Comparison of ENCODE assay signal across 8 cellular contexts in the genomic region with DNA sequence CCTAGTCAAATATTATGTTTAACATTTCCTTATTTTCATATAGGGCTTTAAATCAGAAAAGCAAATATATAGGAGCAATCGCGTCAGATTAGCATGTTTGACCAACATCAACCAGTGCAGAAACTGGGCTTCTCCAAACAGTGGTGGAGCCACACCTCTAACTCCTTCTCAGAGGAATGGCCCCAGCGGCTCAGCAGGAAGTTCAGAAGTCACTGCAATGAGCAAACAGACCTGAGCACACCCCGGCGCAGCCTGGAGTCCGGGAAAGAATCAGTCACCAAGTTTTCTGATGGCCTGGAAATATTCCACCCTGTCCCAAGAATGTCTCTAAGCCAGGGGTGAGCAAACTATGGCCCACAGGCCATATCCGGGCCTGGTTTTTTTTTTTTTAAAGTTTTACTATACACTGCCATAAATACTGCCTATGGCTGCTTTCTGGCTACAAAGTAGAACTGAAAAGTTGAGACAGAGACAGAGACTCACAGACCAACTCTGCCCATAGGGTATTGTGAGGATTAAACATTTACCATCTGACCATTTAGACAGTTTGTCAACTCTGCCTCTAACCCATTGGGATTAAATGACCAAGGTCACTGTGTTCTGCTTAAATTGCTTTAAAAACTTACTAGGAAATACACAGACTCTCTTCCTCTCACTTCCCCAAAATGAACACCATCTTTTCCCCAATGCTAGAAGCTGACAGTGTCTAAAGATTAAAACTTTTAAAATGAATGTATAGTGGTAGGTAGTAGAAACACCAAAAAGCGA. TPM values are rescaled to one million over a fixed set of nuclear protein-coding genes. Genes with fewer than 3 reads are reported as not detected.
DNase-seq lines count a peak whose midpoint lies in the region; ATAC-seq and TF ChIP-seq lines count a peak whose summit lies in the region.

No MANE protein-coding gene starts in this region.

- intact Hi-C loops in right lobe of liver (cut with DNase I) (no loop called here), posterior cingulate gyrus (cut with DNase I) (no loop called here)

- H3K27ac ChIP-seq in right lobe of liver (peak overlapping the region in 2 of 3 donors; percentile 3 to 63), RWPE1 (no peak overlapping the region)

- no peaks in the 10 kb centered on the region for H3K36me3 ChIP-seq in right lobe of liver

- DNase-seq in Caki2 (ENCODE audit: low read depth): peak; percentile 41
- peak; percentile 26 for DNase-seq in SKM-1 treated with dmso at 0.1 percent for 144 hours (lab: John Stamatoyannopoulos, UW; ENCODE audit: unreplicated experiment)
- peak; percentile 54 to 79 (median 78) for DNase-seq in right lobe of liver
- DNase-seq in RWPE1 (ENCODE audit: low spot score): no peak
- no peak for DNase-seq in activated naive CD4-positive, alpha-beta T cell treated with anti-CD3 and anti-CD28 coated beads, Interleukin-2, amount 50 U/mL, for 72 hours (ENCODE audit: low spot score in 2 of 2)
- DNase-seq in posterior cingulate gyrus: no peak

- no peaks in the 10 kb centered on the region for H3K9me3 Mint-ChIP-seq in activated naive CD4-positive, alpha-beta T cell treated with anti-CD3 and anti-CD28 coated beads, Interleukin-2, amount 50 U/mL, for 72 hours

- no peaks in the 10 kb centered on the region for H3K27me3 ChIP-seq in right lobe of liver

- peak; percentile 20 for TF ChIP-seq POLR2A in right lobe of liver (IDR thresholded peaks at IDR 0.05)

- H3K36me3 Mint-ChIP-seq in activated naive CD4-positive, alpha-beta T cell treated with anti-CD3 and anti-CD28 coated beads, Interleukin-2, amount 50 U/mL, for 72 hours: peaks cover 0 to 6% of the 10 kb centered on the region in 2 donors

- CTCF ChIA-PET in RWPE1 (lab: Yijun Ruan, JAX): no interaction called here

- TF ChIP-seq CTCF in right lobe of liver (IDR thresholded peaks at IDR 0.05) (no peak), RWPE1 (conservative IDR thresholded peaks at IDR 0.05; ENCODE audit: low read depth) (no peak)

- no peaks in the 10 kb centered on the region for H3K9me3 ChIP-seq in right lobe of liver

- in situ Hi-C loops in Caki2 (cut with HindIII; ENCODE audit: low pct_unique_long_range_greater_than_20kb, low sequenced_read_pairs): no loop called here

- POLR2A ChIA-PET in RWPE1 (lab: Yijun Ruan, JAX; ENCODE audit: low non-redundant PET): no interaction called here

- peaks cover 0 to 14% (median 0%) of the 10 kb centered on the region in 4 donors for H3K4me1 ChIP-seq in right lobe of liver

- peak; percentile 66 for ATAC-seq in HG03135 (IDR thresholded peaks at IDR 0.05; ENCODE audit: unreplicated experiment)
- peak; percentile 94 to 99 (median 98) for ATAC-seq in right lobe of liver
- ATAC-seq in GM19023 (IDR thresholded peaks at IDR 0.05; ENCODE audit: unreplicated experiment): no peak
- no peak for ATAC-seq in activated naive CD4-positive, alpha-beta T cell treated with anti-CD3 and anti-CD28 coated beads, Interleukin-2, amount 50 U/mL, for 72 hours

- no peak overlapping the region for H3K4me3 ChIP-seq in right lobe of liver

- 32% methylated on average over 8 of the region's 8 CpGs for WGBS in right lobe of liver (ENCODE audit: insufficient coverage, low coverage, low lambda C conversion rate, missing lambda C conversion rate)

- H3K27ac Mint-ChIP-seq in activated naive CD4-positive, alpha-beta T cell treated with anti-CD3 and anti-CD28 coated beads, Interleukin-2, amount 50 U/mL, for 72 hours: no peak overlapping the region

RNA-seq across cellular contexts. Expression of a gene that starts 5.4 kb away (rescaled TPM):
- total RNA-seq in Caki2 (2014; rRNA removed; shearing (Covaris generic); ENCODE audit: low replicate concordance): 44.4 and 57.4 TPM in 2 replicates
- 10 to 100 TPM in 4 of 6 experiments, 1 to 10 TPM in 2; 5.8 to 51.6 (median 15.9) TPM for total RNA-seq in right lobe of liver
- 1 to 10 TPM in 1 of 2 donors, under 1 TPM in 1; 0.87 to 3.5 TPM for total RNA-seq in activated naive CD4-positive, alpha-beta T cell treated with anti-CD3 and anti-CD28 coated beads, Interleukin-2, amount 50 U/mL, for 72 hours

Comparison
In these comparisons a context has a peak if more than half of its experiments do, and no peak if none do; other contexts are left out.
1. DNase-seq: peak in Caki2 (single experiment), SKM-1 treated with dmso at 0.1 percent for 144 hours (single experiment) and right lobe of liver (3 of 3); none in RWPE1 (single experiment), activated naive CD4-positive, alpha-beta T cell treated with anti-CD3 and anti-CD28 coated beads, Interleukin-2, amount 50 U/mL, for 72 hours (0 of 2) and posterior cingulate gyrus (0 of 10).
2. ATAC-seq: peak in HG03135 (single experiment) and right lobe of liver (4 of 4); none in GM19023 (single experiment) and activated naive CD4-positive, alpha-beta T cell treated with anti-CD3 and anti-CD28 coated beads, Interleukin-2, amount 50 U/mL, for 72 hours (0 of 2).